ENCODE assay signal across 8 cellular contexts in the genomic region with DNA sequence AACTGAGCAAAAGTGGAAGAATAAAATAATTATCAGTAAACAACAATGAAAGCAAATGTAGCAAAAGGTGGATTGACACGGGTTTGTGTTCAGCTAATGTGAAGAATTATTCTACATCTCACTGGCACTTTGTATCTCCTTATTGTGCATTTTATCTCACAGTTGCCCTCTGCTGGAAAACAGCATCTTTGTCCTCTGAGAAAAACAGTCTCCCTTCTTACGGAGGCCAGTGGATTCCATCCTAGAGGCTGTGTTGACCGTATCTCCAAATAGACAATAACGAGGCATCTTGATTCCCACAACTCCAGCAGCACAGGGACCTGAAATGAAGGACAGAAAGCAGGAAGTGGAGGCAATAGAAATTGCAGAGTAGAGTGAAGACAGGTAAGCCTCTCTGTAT. TPM values are rescaled to one million over a fixed set of nuclear protein-coding genes. Genes with fewer than 3 reads are reported as not detected.
A peak's percentile ranks its signal among the peaks of the same experiment; 100 is the strongest.
DNase-seq lines count a peak whose midpoint lies in the region; ATAC-seq and TF ChIP-seq lines count a peak whose summit lies in the region.

No MANE protein-coding gene starts in this region.

- peak; percentile 60 for ATAC-seq in left ventricle myocardium superior
- ATAC-seq in HG02973 (IDR thresholded peaks at IDR 0.05; ENCODE audit: unreplicated experiment), result no peak
- no peak for ATAC-seq in GM19351 (IDR thresholded peaks at IDR 0.05; ENCODE audit: unreplicated experiment)

- peaks cover 16% of the 10 kb centered on the region for H3K9me3 Mint-ChIP-seq in type B pancreatic cell

- H3K27ac ChIP-seq in cardiac muscle cell, result no peak overlapping the region
- H3K27ac ChIP-seq in right atrium auricular region, result no peak overlapping the region
- H3K27ac ChIP-seq in RWPE1, result no peak overlapping the region
- H3K27ac ChIP-seq in coronary artery, result no peak overlapping the region

- no peaks in the 10 kb centered on the region for H3K27me3 ChIP-seq in cardiac muscle cell
- no peaks in the 10 kb centered on the region for H3K27me3 ChIP-seq in right atrium auricular region

- H3K4me3 ChIP-seq in cardiac muscle cell (no peak overlapping the region), right atrium auricular region (no peak overlapping the region), coronary artery (no peak overlapping the region)

- no peak overlapping the region for H3K27ac Mint-ChIP-seq in type B pancreatic cell

- CTCF ChIA-PET in RWPE1 (lab: Yijun Ruan, JAX), result interaction anchor here (0.6 to 1.7 kb wide), 4 partner anchors 84 to 381 kb away, joined by 3 to 7 read pairs (median 4); no protein-coding TSS in a partner anchor

- H3K9me3 ChIP-seq in cardiac muscle cell (ENCODE audit: low read depth) (no peaks in the 10 kb centered on the region), right atrium auricular region (no peaks in the 10 kb centered on the region)

- DNase-seq in cardiac muscle cell (ENCODE audit: low read depth in 1 of 2, low spot score in 1 of 2), result peak in 1 of 2 donors; percentile 57
- DNase-seq in right atrium auricular region (ENCODE audit: low spot score), result no peak
- peak; percentile 20 for DNase-seq in RWPE1 (ENCODE audit: low spot score)
- DNase-seq in left ventricle myocardium superior, result no peak
- DNase-seq in type B pancreatic cell (ENCODE audit: extremely low spot score, unreplicated experiment), result no peak
- DNase-seq in coronary artery (ENCODE audit: low spot score), result no peak

- H3K4me1 ChIP-seq in cardiac muscle cell (ENCODE audit: low read depth) (no peaks in the 10 kb centered on the region), right atrium auricular region (peaks cover 0 to under 1% of the 10 kb centered on the region in 2 donors)

- H3K4me1 Mint-ChIP-seq in type B pancreatic cell (ENCODE audit: unreplicated experiment), result no peaks in the 10 kb centered on the region

- no peaks in the 10 kb centered on the region for H3K36me3 ChIP-seq in cardiac muscle cell
- no peaks in the 10 kb centered on the region for H3K36me3 ChIP-seq in right atrium auricular region

- H3K4me3 Mint-ChIP-seq in type B pancreatic cell, result no peak overlapping the region

- H3K27me3 Mint-ChIP-seq in type B pancreatic cell, result peaks cover 5% of the 10 kb centered on the region

- H3K36me3 Mint-ChIP-seq in type B pancreatic cell, result peaks cover 13% of the 10 kb centered on the region

- peak; percentile 51 for TF ChIP-seq CTCF in cardiac muscle cell (IDR thresholded peaks at IDR 0.05; ENCODE audit: low read depth, low read length)
- peak in 1 of 2 donors; percentile 62 for TF ChIP-seq CTCF in right atrium auricular region (IDR thresholded peaks at IDR 0.05)
- TF ChIP-seq CTCF in RWPE1 (conservative IDR thresholded peaks at IDR 0.05; ENCODE audit: low read depth), result no peak
- TF ChIP-seq CTCF in type B pancreatic cell (conservative IDR thresholded peaks at IDR 0.05), result peak; percentile 67
- no peak for TF ChIP-seq CTCF in coronary artery (IDR thresholded peaks at IDR 0.05)

- intact Hi-C loops in left ventricle myocardium superior (cut with micrococcal nuclease), result loop anchor here (5.0 kb wide), 1 partner anchor 107 kb away; no protein-coding TSS in a partner anchor

- POLR2A ChIA-PET in RWPE1 (lab: Yijun Ruan, JAX; ENCODE audit: low non-redundant PET), result no interaction called here

RNA-seq across cellular contexts. Expression of gene PLBD1, which starts 51.3 kb away (rescaled TPM):
- 3.7 and 10.0 TPM in 2 replicates for total RNA-seq in cardiac muscle cell
- 9.0 and 12.9 TPM in 2 replicates for polyA plus RNA-seq in cardiac muscle cell
- total RNA-seq in right atrium auricular region, result 10 to 100 TPM; 15.1 to 21.5 TPM
- 24.7 TPM for total RNA-seq in left ventricle myocardium superior
- 21.1 and 30.5 TPM in 2 replicates for total RNA-seq in type B pancreatic cell (ENCODE audit: low replicate concordance)

Comparison
In these comparisons a context has a peak if more than half of its experiments do, and no peak if none do; other contexts are left out.
1. CTCF ChIP-seq: peak in cardiac muscle cell (single experiment) and type B pancreatic cell (single experiment); none in RWPE1 (single experiment) and coronary artery (single experiment).